In genomic region chr17:17682737-17683675, GRCh38 we compare ENCODE assay signal across 8 cellular contexts. TPM values are rescaled to one million over a fixed set of nuclear protein-coding genes. Genes with fewer than 3 reads are reported as not detected.
DNase-seq lines count a peak whose midpoint lies in the region; ATAC-seq and TF ChIP-seq lines count a peak whose summit lies in the region.

No MANE protein-coding gene starts in this region.

- H3K4me3 ChIP-seq in DOHH2 (ENCODE audit: low read length) (peak overlapping the region; percentile 75), GM23338 (peak overlapping the region; percentile 66), lung (peak overlapping the region; percentile 61)

- H3K4me2 ChIP-seq in DOHH2 (ENCODE audit: low read length): peak overlapping the region; percentile 94
- peak overlapping the region; percentile 85 for H3K4me2 ChIP-seq in GM23338

- H3K9me2 ChIP-seq in DOHH2 (replicated peaks; ENCODE audit: control insufficient read depth, low read length): no peaks in the 10 kb centered on the region
- no peaks in the 10 kb centered on the region for H3K9me2 ChIP-seq in GM23338 (ENCODE audit: insufficient read depth)

- H3K9me3 ChIP-seq in DOHH2 (ENCODE audit: control insufficient read depth, insufficient read depth, low read length): no peaks in the 10 kb centered on the region
- no peaks in the 10 kb centered on the region for H3K9me3 ChIP-seq in lung (ENCODE audit: control insufficient read depth in 2 of 2, insufficient read depth in 1 of 2, low read length in 1 of 2)

- ATAC-seq in GM23338: peak; percentile 50
- ATAC-seq in lung (ENCODE audit: insufficient read depth, low FRiP score): peak; percentile 52
- no peak for ATAC-seq in HG02884 (IDR thresholded peaks at IDR 0.05; ENCODE audit: unreplicated experiment)

- no peaks in the 10 kb centered on the region for H3K27me3 ChIP-seq in DOHH2 (ENCODE audit: control insufficient read depth, low read length)
- H3K27me3 ChIP-seq in GM23338 (ENCODE audit: insufficient read depth): peaks cover 99% of the 10 kb centered on the region
- no peaks in the 10 kb centered on the region for H3K27me3 ChIP-seq in lung (ENCODE audit: control insufficient read depth, insufficient read depth)

- 3 to 8% methylated on average over 41 to 57 of the region's 57 CpGs for WGBS in lung, 2 donors

- peaks cover 49% of the 10 kb centered on the region for H3K4me1 ChIP-seq in DOHH2 (ENCODE audit: control insufficient read depth, low read length)
- peaks cover 28% of the 10 kb centered on the region for H3K4me1 ChIP-seq in GM23338 (ENCODE audit: insufficient read depth)
- H3K4me1 ChIP-seq in lung (ENCODE audit: control insufficient read depth in 2 of 2, insufficient read depth in 2 of 2, low read length in 2 of 2): peaks cover 9 to 26% of the 10 kb centered on the region in 2 donors

- H3K4me1 Mint-ChIP-seq in GM23338: peaks cover 39% of the 10 kb centered on the region

- DNase-seq in GM23338 (ENCODE audit: low spot score): peak; percentile 75
- DNase-seq in NCI-H1694 treated with DMSO at 0.1 percent for 48 hours (lab: John Stamatoyannopoulos, UW): peak; percentile 35
- DNase-seq in activated CD4-positive, alpha-beta T cell treated with anti-CD3 and anti-CD28 coated beads, Interleukin-2, amount 50 U/mL, for 1 hour: peak; percentile 73
- peak; percentile 85 for DNase-seq in ecto neural progenitor cell (ENCODE audit: low spot score)
- DNase-seq in lung (ENCODE audit: low spot score): peak; percentile 69
- DNase-seq in stimulated activated CD4-positive, alpha-beta T cell treated with anti-CD3 and anti-CD28 coated beads, TNF-alpha, amount 100 ng/mL, for 4 hours (ENCODE audit: low read depth in 3 of 3): peak; percentile 44 to 53 (median 48)

- peak overlapping the region; percentile 76 for H3K4me3 Mint-ChIP-seq in GM23338

- H4K20me1 ChIP-seq in DOHH2 (ENCODE audit: control insufficient read depth, insufficient read depth, low read depth, low read length) (peaks cover 18% of the 10 kb centered on the region), GM23338 (replicated peaks; ENCODE audit: insufficient read depth) (peaks cover 5% of the 10 kb centered on the region; the same call in 1 of the 2 replicates)

- no peak overlapping the region for H3K27ac Mint-ChIP-seq in GM23338

- TF ChIP-seq CTCF in DOHH2 (IDR thresholded peaks at IDR 0.05; ENCODE audit: low read depth, low read length, poor library complexity, severe bottlenecking) (no peak), GM23338 (conservative IDR thresholded peaks at IDR 0.05; ENCODE audit: low read depth in 2 of 2) (no peak), lung (IDR thresholded peaks at IDR 0.05; ENCODE audit: control extremely low read depth, extremely low read depth) (no peak)

- peaks cover 75% of the 10 kb centered on the region for H3K27me3 Mint-ChIP-seq in GM23338 (ENCODE audit: insufficient read depth, low read depth, poor library complexity)

- H3K27ac ChIP-seq in DOHH2 (ENCODE audit: low read depth, low read length) (peak overlapping the region; percentile 66), GM23338 (ENCODE audit: low read depth) (no peak overlapping the region), lung (ENCODE audit: low read depth in 1 of 2, low read length in 1 of 2) (peak overlapping the region; percentile 91 to 93)

- H3K79me2 ChIP-seq in DOHH2 (ENCODE audit: control insufficient read depth, low read length) (peaks cover 65% of the 10 kb centered on the region), GM23338 (replicated peaks; ENCODE audit: insufficient read depth) (no peaks in the 10 kb centered on the region)

- H3K36me3 ChIP-seq in DOHH2 (ENCODE audit: control insufficient read depth, low read length) (peaks cover 29% of the 10 kb centered on the region), GM23338 (ENCODE audit: insufficient read depth) (no peaks in the 10 kb centered on the region), lung (ENCODE audit: control insufficient read depth in 2 of 2, insufficient read depth in 2 of 2, low read length in 2 of 2) (no peaks in the 10 kb centered on the region)

- H3F3A ChIP-seq in DOHH2 (ENCODE audit: control insufficient read depth, insufficient read depth) (no peaks in the 10 kb centered on the region; the same call in 1 of the 2 replicates), GM23338 (replicated peaks; ENCODE audit: low read depth) (peaks cover 10% of the 10 kb centered on the region; the same call in 1 of the 2 replicates)

- no peaks in the 10 kb centered on the region for H3K9me3 Mint-ChIP-seq in GM23338

- H2AFZ ChIP-seq in GM23338: peak overlapping the region; percentile 78

- H3K36me3 Mint-ChIP-seq in GM23338 (ENCODE audit: low read depth): no peaks in the 10 kb centered on the region

TF ChIP-seq in GM23338, 12 proteins besides CTCF, POLR2A, EP300 and RAD21:
- peak; percentile 27; the same call in 1 of the 2 replicates for TF ChIP-seq CREB1 (CRISPR knock-in tag; IDR thresholded peaks at IDR 0.05; ENCODE audit: low read depth)
- peak; percentile 56 for TF ChIP-seq EZH2 (IDR thresholded peaks at IDR 0.05; ENCODE audit: low read depth, unreplicated experiment)
- TF ChIP-seq, protein P1, sequence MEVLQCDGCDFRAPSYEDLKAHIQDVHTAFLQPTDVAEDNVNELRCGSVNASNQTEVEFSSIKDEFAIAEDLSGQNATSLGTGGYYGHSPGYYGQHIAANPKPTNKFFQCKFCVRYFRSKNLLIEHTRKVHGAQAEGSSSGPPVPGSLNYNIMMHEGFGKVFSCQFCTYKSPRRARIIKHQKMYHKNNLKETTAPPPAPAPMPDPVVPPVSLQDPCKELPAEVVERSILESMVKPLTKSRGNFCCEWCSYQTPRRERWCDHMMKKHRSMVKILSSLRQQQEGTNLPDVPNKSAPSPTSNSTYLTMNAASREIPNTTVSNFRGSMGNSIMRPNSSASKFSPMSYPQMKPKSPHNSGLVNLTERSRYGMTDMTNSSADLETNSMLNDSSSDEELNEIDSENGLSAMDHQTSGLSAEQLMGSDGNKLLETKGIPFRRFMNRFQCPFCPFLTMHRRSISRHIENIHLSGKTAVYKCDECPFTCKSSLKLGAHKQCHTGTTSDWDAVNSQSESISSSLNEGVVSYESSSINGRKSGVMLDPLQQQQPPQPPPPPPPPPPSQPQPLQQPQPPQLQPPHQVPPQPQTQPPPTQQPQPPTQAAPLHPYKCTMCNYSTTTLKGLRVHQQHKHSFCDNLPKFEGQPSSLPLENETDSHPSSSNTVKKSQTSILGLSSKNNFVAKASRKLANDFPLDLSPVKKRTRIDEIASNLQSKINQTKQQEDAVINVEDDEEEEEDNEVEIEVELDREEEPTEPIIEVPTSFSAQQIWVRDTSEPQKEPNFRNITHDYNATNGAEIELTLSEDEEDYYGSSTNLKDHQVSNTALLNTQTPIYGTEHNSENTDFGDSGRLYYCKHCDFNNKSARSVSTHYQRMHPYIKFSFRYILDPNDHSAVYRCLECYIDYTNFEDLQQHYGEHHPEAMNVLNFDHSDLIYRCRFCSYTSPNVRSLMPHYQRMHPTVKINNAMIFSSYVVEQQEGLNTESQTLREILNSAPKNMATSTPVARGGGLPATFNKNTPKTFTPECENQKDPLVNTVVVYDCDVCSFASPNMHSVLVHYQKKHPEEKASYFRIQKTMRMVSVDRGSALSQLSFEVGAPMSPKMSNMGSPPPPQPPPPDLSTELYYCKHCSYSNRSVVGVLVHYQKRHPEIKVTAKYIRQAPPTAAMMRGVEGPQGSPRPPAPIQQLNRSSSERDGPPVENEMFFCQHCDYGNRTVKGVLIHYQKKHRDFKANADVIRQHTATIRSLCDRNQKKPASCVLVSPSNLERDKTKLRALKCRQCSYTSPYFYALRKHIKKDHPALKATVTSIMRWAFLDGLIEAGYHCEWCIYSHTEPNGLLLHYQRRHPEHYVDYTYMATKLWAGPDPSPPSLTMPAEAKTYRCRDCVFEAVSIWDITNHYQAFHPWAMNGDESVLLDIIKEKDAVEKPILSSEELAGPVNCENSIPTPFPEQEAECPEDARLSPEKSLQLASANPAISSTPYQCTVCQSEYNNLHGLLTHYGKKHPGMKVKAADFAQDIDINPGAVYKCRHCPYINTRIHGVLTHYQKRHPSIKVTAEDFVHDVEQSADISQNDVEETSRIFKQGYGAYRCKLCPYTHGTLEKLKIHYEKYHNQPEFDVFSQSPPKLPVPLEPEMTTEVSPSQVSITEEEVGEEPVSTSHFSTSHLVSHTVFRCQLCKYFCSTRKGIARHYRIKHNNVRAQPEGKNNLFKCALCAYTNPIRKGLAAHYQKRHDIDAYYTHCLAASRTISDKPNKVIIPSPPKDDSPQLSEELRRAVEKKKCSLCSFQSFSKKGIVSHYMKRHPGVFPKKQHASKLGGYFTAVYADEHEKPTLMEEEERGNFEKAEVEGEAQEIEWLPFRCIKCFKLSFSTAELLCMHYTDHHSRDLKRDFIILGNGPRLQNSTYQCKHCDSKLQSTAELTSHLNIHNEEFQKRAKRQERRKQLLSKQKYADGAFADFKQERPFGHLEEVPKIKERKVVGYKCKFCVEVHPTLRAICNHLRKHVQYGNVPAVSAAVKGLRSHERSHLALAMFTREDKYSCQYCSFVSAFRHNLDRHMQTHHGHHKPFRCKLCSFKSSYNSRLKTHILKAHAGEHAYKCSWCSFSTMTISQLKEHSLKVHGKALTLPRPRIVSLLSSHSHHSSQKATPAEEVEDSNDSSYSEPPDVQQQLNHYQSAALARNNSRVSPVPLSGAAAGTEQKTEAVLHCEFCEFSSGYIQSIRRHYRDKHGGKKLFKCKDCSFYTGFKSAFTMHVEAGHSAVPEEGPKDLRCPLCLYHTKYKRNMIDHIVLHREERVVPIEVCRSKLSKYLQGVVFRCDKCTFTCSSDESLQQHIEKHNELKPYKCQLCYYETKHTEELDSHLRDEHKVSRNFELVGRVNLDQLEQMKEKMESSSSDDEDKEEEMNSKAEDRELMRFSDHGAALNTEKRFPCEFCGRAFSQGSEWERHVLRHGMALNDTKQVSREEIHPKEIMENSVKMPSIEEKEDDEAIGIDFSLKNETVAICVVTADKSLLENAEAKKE (CRISPR knock-in tag; IDR thresholded peaks at IDR 0.05): no peak
- no peak for TF ChIP-seq ETS1 (IDR thresholded peaks at IDR 0.05)

RNA-seq across cellular contexts. Expression of gene RAI1, which starts 1.7 kb away (rescaled TPM):
- total RNA-seq in GM23338 (2014; rRNA removed; shearing (Covaris generic)): 0.87 and 2.1 TPM in 2 replicates
- polyA plus RNA-seq in GM23338 (2016; fragmentation: Nextera tagmentation; extraction: Ambion mirVana): 0.75 and 0.89 TPM in 2 replicates
- total RNA-seq in lung: 10 to 100 TPM; 41.6 to 44.4 TPM
- polyA plus RNA-seq in lung: 10 to 100 TPM; 14.5 to 15.1 TPM

Comparison
In these comparisons a context has a peak if more than half of its experiments do, and no peak if none do; other contexts are left out.
1. DNase-seq: peak in every context shown above with its lines; median percentile 85 in ecto neural progenitor cell; 75 in GM23338; 73 in activated CD4-positive, alpha-beta T cell treated with anti-CD3 and anti-CD28 coated beads, Interleukin-2, amount 50 U/mL, for 1 hour; 69 in lung; 48 in stimulated activated CD4-positive, alpha-beta T cell treated with anti-CD3 and anti-CD28 coated beads, TNF-alpha, amount 100 ng/mL, for 4 hours; 35 in NCI-H1694 treated with DMSO at 0.1 percent for 48 hours.
2. RNA of gene RAI1, which starts 1.7 kb away (total RNA-seq): 41.6 to 44.4 TPM in lung; 0.87 to 2.1 TPM in GM23338; every median in the first group is over 10 times any median in the second.
3. Peak in every context shown above with its lines, with median percentiles within 50 percentile points of each other: H3K4me3 ChIP-seq.